ENCODE assay signal across 8 cellular contexts in genomic region chr6:139134817-139135577, GRCh38. TPM values are rescaled to one million over a fixed set of nuclear protein-coding genes. Genes with fewer than 3 reads are reported as not detected.
DNase-seq lines count a peak whose midpoint lies in the region; ATAC-seq, FAIRE-seq and TF ChIP-seq lines count a peak whose summit lies in the region.

TSS of gene HECA (plus strand) at chr6:139135080. CDS start at chr6:139135397, 317 bp downstream.

- H2AFZ ChIP-seq in keratinocyte (ENCODE audit: control insufficient read depth, low read length): peak within 1 kb of the TSS; percentile 83

- H3K79me2 ChIP-seq in keratinocyte (ENCODE audit: control insufficient read depth, insufficient read depth, low read length): peaks cover 25% of the 10 kb centered on the region

- peak within 1 kb of the TSS; percentile 88 for H3K27ac ChIP-seq in keratinocyte (ENCODE audit: control insufficient read depth, insufficient read depth, low read length)

- DNase-seq in AG09319 (ENCODE audit: extremely low read depth, low read depth) (peak; percentile 85), NCI-H510A (lab: John Stamatoyannopoulos, UW) (peak; percentile 66), cerebellar nuclear complex (lab: John Stamatoyannopoulos, UW) (peak; percentile 72 to 77), keratinocyte (ENCODE audit: low read depth, low spot score) (peak; percentile 64)
- peak; percentile 99 for DNase-seq in activated CD4-positive, alpha-beta T cell treated with anti-CD3 and anti-CD28 coated beads for 1 hour
- DNase-seq in stimulated activated CD4-positive, alpha-beta T cell treated with anti-CD3 and anti-CD28 coated beads, Interleukin-12 subunit alpha, Interleukin-12 subunit beta, amount 100 ng/mL, for 48 hours (ENCODE audit: low read depth in 2 of 3, low spot score in 1 of 3): peak; percentile 96 to 99 (median 98)

- no peak for FAIRE-seq in keratinocyte (lab: Jason Lieb, UNC)

- H3K27me3 ChIP-seq in keratinocyte (ENCODE audit: control insufficient read depth, extremely low read depth, insufficient read depth, low read length): no peaks in the 10 kb centered on the region

- no peaks in the 10 kb centered on the region for H4K20me1 ChIP-seq in keratinocyte (ENCODE audit: control insufficient read depth, extremely low read depth, insufficient read depth, low read length)

- peak within 1 kb of the TSS; percentile 82 for H3K4me2 ChIP-seq in keratinocyte (ENCODE audit: control insufficient read depth, extremely low read depth, insufficient read depth, low read depth, low read length)

- H3K9ac ChIP-seq in keratinocyte (ENCODE audit: control insufficient read depth, extremely low read depth, insufficient read depth, low read length): peak within 1 kb of the TSS; percentile 91

- peaks cover 0 to 3% of the 10 kb centered on the region in 2 experiments for H3K36me3 ChIP-seq in keratinocyte (ENCODE audit: control insufficient read depth in 2 of 2, extremely low read depth in 1 of 2, insufficient read depth in 2 of 2, low read length in 2 of 2)

- dilution Hi-C loops in keratinocyte (cut with MboI; ENCODE audit: extremely low pct_ligation_motif_present, low sequenced_read_pairs): no loop called here

- TF ChIP-seq CTCF in AG09319 (IDR thresholded peaks at IDR 0.05; ENCODE audit: low read depth, low read length) (no peak), keratinocyte (optimal IDR thresholded peaks at IDR 0.05 in 1 of 3, IDR thresholded peaks at IDR 0.05 in 1 of 3, conservative IDR thresholded peaks at IDR 0.05 in 1 of 3; ENCODE audit: extremely low read depth in 1 of 3, insufficient read depth in 2 of 3, low read length in 3 of 3) (no peak)

- H3K4me3 ChIP-seq in keratinocyte (ENCODE audit: control insufficient read depth in 2 of 3, extremely low read depth in 1 of 3, insufficient read depth in 2 of 3, low read depth in 1 of 3, low read length in 3 of 3): peak within 1 kb of the TSS; percentile 68 to 81 (median 78)

- ATAC-seq in GM19043 (IDR thresholded peaks at IDR 0.05; ENCODE audit: low read depth, unreplicated experiment): peak; percentile 85
- ATAC-seq in HG03378 (IDR thresholded peaks at IDR 0.05; ENCODE audit: unreplicated experiment): peak; percentile 70

- H3K4me1 ChIP-seq in keratinocyte (ENCODE audit: control insufficient read depth, extremely low read depth, insufficient read depth, low read length): peaks cover 32% of the 10 kb centered on the region

- H3K9me3 ChIP-seq in keratinocyte (ENCODE audit: control insufficient read depth, low read depth, low read length): no peaks in the 10 kb centered on the region

- H3K9me1 ChIP-seq in keratinocyte (ENCODE audit: control insufficient read depth, extremely low read depth, insufficient read depth, low read length): no peaks in the 10 kb centered on the region

RNA-seq across cellular contexts. Expression of gene HECA, which starts in this region (rescaled TPM):
- 7.7 to 12.3 TPM (median 9.2 TPM) in 3 replicates for polyA plus RNA-seq in keratinocyte
- polyA plus RNA-seq in keratinocyte (2011; ENCODE audit: low read depth): 15.9 TPM
- polyA plus RNA-seq in keratinocyte (2011; cell fraction: cytosol; rRNA removed): 8.4 and 11.9 TPM in 2 replicates
- polyA plus RNA-seq in keratinocyte (2011; cell fraction: nucleus; rRNA removed): 8.1 and 11.3 TPM in 2 replicates
- polyA plus RNA-seq in keratinocyte (2012; ENCODE audit: low replicate concordance): 7.6 and 24.8 TPM in 2 replicates
- 7.8 to 18.1 TPM (median 16.3 TPM) in 3 replicates for polyA minus RNA-seq in keratinocyte
- polyA minus RNA-seq in keratinocyte (2011; cell fraction: cytosol; rRNA and poly(A)+ RNA removed): 16.5 TPM
- 9.0 and 13.6 TPM in 2 replicates for polyA minus RNA-seq in keratinocyte (2011; cell fraction: nucleus; rRNA and poly(A)+ RNA removed)

Comparison
In these comparisons a context has a peak if more than half of its experiments do, and no peak if none do; other contexts are left out.
1. Peak in every context shown above with its lines: DNase-seq, ATAC-seq, H3K4me3 ChIP-seq and H3K27ac ChIP-seq.